Comparison of ENCODE assay signal across 1 cellular context in the genomic region with DNA sequence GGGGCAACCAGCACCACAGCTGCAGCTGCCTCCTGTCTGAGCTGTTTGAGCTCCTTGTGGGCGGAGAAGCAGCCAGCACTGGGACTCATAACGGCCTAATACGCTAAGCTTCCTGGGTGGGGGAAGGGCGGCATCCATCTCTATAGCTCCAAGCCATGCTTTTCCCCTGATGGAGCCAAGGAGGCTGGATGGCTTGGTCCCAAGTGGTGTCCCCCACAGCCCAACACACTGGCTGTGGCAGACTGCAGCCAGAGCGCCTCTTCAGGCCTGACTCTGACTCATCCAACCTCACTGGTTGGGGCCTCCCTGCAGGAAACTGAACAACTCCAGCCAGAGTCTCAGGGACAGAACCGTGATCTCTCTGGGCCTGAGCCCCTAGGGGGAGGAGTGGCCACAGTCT.
TF ChIP-seq lines count a peak whose summit lies in the region.

No MANE protein-coding gene starts in this region.

TF ChIP-seq in H1, 55 proteins besides CTCF, POLR2A, EP300 and RAD21 (continued from another document):
- TF ChIP-seq KDM4A (IDR thresholded peaks at IDR 0.05; ENCODE audit: low read depth, low read length, severe bottlenecking) (no peak), FOSL1 (IDR thresholded peaks at IDR 0.05; ENCODE audit: insufficient read depth, low read depth, low read length) (no peak)
